ENCODE assay signal across 7 cellular contexts in the genomic region with DNA sequence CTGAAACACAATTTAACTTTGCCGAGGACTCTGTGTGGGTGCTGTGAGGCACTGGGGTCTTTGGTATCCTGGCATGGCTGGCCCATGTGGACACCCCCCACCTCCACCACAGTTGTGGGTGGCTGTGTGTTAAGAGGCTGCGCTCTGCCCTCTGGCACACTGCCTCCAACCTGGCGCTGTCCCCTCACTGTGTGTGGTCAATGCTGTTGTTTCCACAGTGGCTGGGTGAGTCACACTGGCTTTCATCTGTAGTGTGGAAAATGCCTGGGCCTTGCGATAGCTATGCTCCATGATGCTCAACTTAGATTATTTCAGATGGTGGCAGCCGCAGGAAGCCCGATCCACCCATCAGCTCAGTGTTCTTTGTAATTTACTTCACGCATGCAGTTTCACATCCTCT. TPM values are rescaled to one million over a fixed set of nuclear protein-coding genes. Genes with fewer than 3 reads are reported as not detected.
DNase-seq lines count a peak whose midpoint lies in the region; ATAC-seq, FAIRE-seq and TF ChIP-seq lines count a peak whose summit lies in the region.
"Not testable (repeated sequence)": the region's sequence is repeated elsewhere in the genome, so short reads cannot be mapped to it uniquely, and the experiment has no call there.

No MANE protein-coding gene starts in this region.

- H3K27ac ChIP-seq in RWPE2 (ENCODE audit: poor library complexity, severe bottlenecking); upper lobe of right lung: not testable (repeated sequence)

- H3K27ac Mint-ChIP-seq in activated CD8-positive, alpha-beta memory T cell treated with anti-CD3 and anti-CD28 coated beads, Interleukin-2, amount 10 ng/mL, durations not matched to agents 7 days and 5 days; activated naive CD8-positive, alpha-beta T cell treated with anti-CD3 and anti-CD28 coated beads, Interleukin-2, amount 10 ng/mL, durations not matched to agents 7 days and 5 days; natural killer cell treated with Interleukin-12 subunit alpha and Interleukin-12 subunit beta and Interleukin-15 and Interleukin-18, amount 100 ng/mL, for 72 hours; stimulated activated memory B cell treated with anti-CD40 and anti-IgM and Interleukin-4, amounts not matched to agents 10 μg/mL and 1 μg/mL and 100 μg/mL, for 72 hours: not testable (repeated sequence)

- not testable (repeated sequence) for H3K4me3 Mint-ChIP-seq in activated CD8-positive, alpha-beta memory T cell treated with anti-CD3 and anti-CD28 coated beads, Interleukin-2, amount 10 ng/mL, durations not matched to agents 7 days and 5 days; activated naive CD8-positive, alpha-beta T cell treated with anti-CD3 and anti-CD28 coated beads, Interleukin-2, amount 10 ng/mL, durations not matched to agents 7 days and 5 days; natural killer cell treated with Interleukin-12 subunit alpha and Interleukin-12 subunit beta and Interleukin-15 and Interleukin-18, amount 100 ng/mL, for 72 hours; stimulated activated memory B cell treated with anti-CD40 and anti-IgM and Interleukin-4, amounts not matched to agents 10 μg/mL and 1 μg/mL and 100 μg/mL, for 72 hours

- H3K27me3 Mint-ChIP-seq in activated CD8-positive, alpha-beta memory T cell treated with anti-CD3 and anti-CD28 coated beads, Interleukin-2, amount 10 ng/mL, durations not matched to agents 7 days and 5 days; activated naive CD8-positive, alpha-beta T cell treated with anti-CD3 and anti-CD28 coated beads, Interleukin-2, amount 10 ng/mL, durations not matched to agents 7 days and 5 days; natural killer cell treated with Interleukin-12 subunit alpha and Interleukin-12 subunit beta and Interleukin-15 and Interleukin-18, amount 100 ng/mL, for 72 hours; stimulated activated memory B cell treated with anti-CD40 and anti-IgM and Interleukin-4, amounts not matched to agents 10 μg/mL and 1 μg/mL and 100 μg/mL, for 72 hours: not testable (repeated sequence)

- peak; percentile 70 for FAIRE-seq in H54 (lab: Jason Lieb, UNC)

- TF ChIP-seq POLR2A in H54 (IDR thresholded peaks at IDR 0.05; ENCODE audit: low read depth, low read length), result not testable (repeated sequence)

- CTCF ChIA-PET in activated CD8-positive, alpha-beta memory T cell treated with anti-CD3 and anti-CD28 coated beads, Interleukin-2, amount 10 ng/mL, durations not matched to agents 7 days and 5 days (lab: Charles Lee), result not testable (repeated sequence)

- not testable (repeated sequence) for H3K36me3 Mint-ChIP-seq in activated CD8-positive, alpha-beta memory T cell treated with anti-CD3 and anti-CD28 coated beads, Interleukin-2, amount 10 ng/mL, durations not matched to agents 7 days and 5 days; activated naive CD8-positive, alpha-beta T cell treated with anti-CD3 and anti-CD28 coated beads, Interleukin-2, amount 10 ng/mL, durations not matched to agents 7 days and 5 days; natural killer cell treated with Interleukin-12 subunit alpha and Interleukin-12 subunit beta and Interleukin-15 and Interleukin-18, amount 100 ng/mL, for 72 hours
- peaks cover 24% of the 10 kb centered on the region for H3K36me3 Mint-ChIP-seq in stimulated activated memory B cell treated with anti-CD40 and anti-IgM and Interleukin-4, amounts not matched to agents 10 μg/mL and 1 μg/mL and 100 μg/mL, for 72 hours

- not testable (repeated sequence) for DNase-seq in H54 (ENCODE audit: insufficient read length, low spot score); RWPE2 (ENCODE audit: low spot score); activated CD8-positive, alpha-beta memory T cell treated with anti-CD3 and anti-CD28 coated beads, Interleukin-2, amount 10 ng/mL, durations not matched to agents 7 days and 5 days; activated naive CD8-positive, alpha-beta T cell treated with anti-CD3 and anti-CD28 coated beads, Interleukin-2, amount 10 ng/mL, durations not matched to agents 7 days and 5 days; natural killer cell treated with Interleukin-12 subunit alpha and Interleukin-12 subunit beta and Interleukin-15 and Interleukin-18, amount 100 ng/mL, for 72 hours (ENCODE audit: low spot score); upper lobe of right lung

- TF ChIP-seq CTCF in RWPE2 (IDR thresholded peaks at IDR 0.05; ENCODE audit: poor library complexity, severe bottlenecking); upper lobe of right lung (IDR thresholded peaks at IDR 0.05): not testable (repeated sequence)

- not testable (repeated sequence) for H3K4me1 ChIP-seq in RWPE2 (ENCODE audit: insufficient read depth, poor library complexity, severe bottlenecking); upper lobe of right lung

- H3K4me3 ChIP-seq in RWPE2 (ENCODE audit: severe bottlenecking); upper lobe of right lung: not testable (repeated sequence)

- not testable (repeated sequence) for H3K9me3 ChIP-seq in RWPE2 (ENCODE audit: severe bottlenecking); upper lobe of right lung

- POLR2A ChIA-PET in activated naive CD8-positive, alpha-beta T cell treated with anti-CD3 and anti-CD28 coated beads, Interleukin-2, amount 10 ng/mL, durations not matched to agents 7 days and 5 days (lab: Charles Lee), result not testable (repeated sequence)

- not testable (repeated sequence) for H3K27me3 ChIP-seq in RWPE2 (ENCODE audit: insufficient read depth, poor library complexity, severe bottlenecking); upper lobe of right lung

- H3K9me3 Mint-ChIP-seq in activated CD8-positive, alpha-beta memory T cell treated with anti-CD3 and anti-CD28 coated beads, Interleukin-2, amount 10 ng/mL, durations not matched to agents 7 days and 5 days (ENCODE audit: low read depth); activated naive CD8-positive, alpha-beta T cell treated with anti-CD3 and anti-CD28 coated beads, Interleukin-2, amount 10 ng/mL, durations not matched to agents 7 days and 5 days; natural killer cell treated with Interleukin-12 subunit alpha and Interleukin-12 subunit beta and Interleukin-15 and Interleukin-18, amount 100 ng/mL, for 72 hours; stimulated activated memory B cell treated with anti-CD40 and anti-IgM and Interleukin-4, amounts not matched to agents 10 μg/mL and 1 μg/mL and 100 μg/mL, for 72 hours: not testable (repeated sequence)

- not testable (repeated sequence) for H3K4me1 Mint-ChIP-seq in activated CD8-positive, alpha-beta memory T cell treated with anti-CD3 and anti-CD28 coated beads, Interleukin-2, amount 10 ng/mL, durations not matched to agents 7 days and 5 days; activated naive CD8-positive, alpha-beta T cell treated with anti-CD3 and anti-CD28 coated beads, Interleukin-2, amount 10 ng/mL, durations not matched to agents 7 days and 5 days; natural killer cell treated with Interleukin-12 subunit alpha and Interleukin-12 subunit beta and Interleukin-15 and Interleukin-18, amount 100 ng/mL, for 72 hours (ENCODE audit: low read depth in 2 of 2); stimulated activated memory B cell treated with anti-CD40 and anti-IgM and Interleukin-4, amounts not matched to agents 10 μg/mL and 1 μg/mL and 100 μg/mL, for 72 hours

- H3K36me3 ChIP-seq in RWPE2 (ENCODE audit: low read depth); upper lobe of right lung: not testable (repeated sequence)

- ATAC-seq in RWPE2 (ENCODE audit: low read depth), result peak; percentile 24; the same call in 1 of the 3 replicates
- peak; percentile 49 for ATAC-seq in activated CD8-positive, alpha-beta memory T cell treated with anti-CD3 and anti-CD28 coated beads, Interleukin-2, amount 10 ng/mL, durations not matched to agents 7 days and 5 days
- ATAC-seq in activated naive CD8-positive, alpha-beta T cell treated with anti-CD3 and anti-CD28 coated beads, Interleukin-2, amount 10 ng/mL, durations not matched to agents 7 days and 5 days (ENCODE audit: low read depth), result peak; percentile 28
- ATAC-seq in natural killer cell treated with Interleukin-12 subunit alpha and Interleukin-12 subunit beta and Interleukin-15 and Interleukin-18, amount 100 ng/mL, for 72 hours, result peak; percentile 45 to 59
- peak; percentile 62 for ATAC-seq in stimulated activated memory B cell treated with anti-CD40 and anti-IgM and Interleukin-4, amounts not matched to agents 10 μg/mL and 1 μg/mL and 100 μg/mL, for 72 hours
- ATAC-seq in upper lobe of right lung, result peak; percentile 24

- intact Hi-C loops in upper lobe of right lung (cut with DNase I), result not testable (repeated sequence)

RNA-seq across cellular contexts. Expression of a gene that starts 9.6 kb away (rescaled TPM):
- total RNA-seq in activated CD8-positive, alpha-beta memory T cell treated with anti-CD3 and anti-CD28 coated beads, Interleukin-2, amount 10 ng/mL, durations not matched to agents 7 days and 5 days, result 10 to 100 TPM; 26.2 to 29.6 TPM
- 10 to 100 TPM; 26.9 to 31.5 TPM for total RNA-seq in activated naive CD8-positive, alpha-beta T cell treated with anti-CD3 and anti-CD28 coated beads, Interleukin-2, amount 10 ng/mL, durations not matched to agents 7 days and 5 days
- total RNA-seq in natural killer cell treated with Interleukin-12 subunit alpha and Interleukin-12 subunit beta and Interleukin-15 and Interleukin-18, amount 100 ng/mL, for 72 hours, result 10 to 100 TPM; 14.3 to 16.6 TPM
- 12.2 TPM for total RNA-seq in upper lobe of right lung

RNA-seq across cellular contexts. Expression of a gene that starts 27.9 kb away (rescaled TPM):
- 10 to 100 TPM; 37.6 to 85.4 TPM for total RNA-seq in activated CD8-positive, alpha-beta memory T cell treated with anti-CD3 and anti-CD28 coated beads, Interleukin-2, amount 10 ng/mL, durations not matched to agents 7 days and 5 days
- total RNA-seq in activated naive CD8-positive, alpha-beta T cell treated with anti-CD3 and anti-CD28 coated beads, Interleukin-2, amount 10 ng/mL, durations not matched to agents 7 days and 5 days, result 10 to 100 TPM; 68.9 to 69.3 TPM
- total RNA-seq in natural killer cell treated with Interleukin-12 subunit alpha and Interleukin-12 subunit beta and Interleukin-15 and Interleukin-18, amount 100 ng/mL, for 72 hours, result 10 to 100 TPM; 28.5 to 71.0 TPM
- total RNA-seq in upper lobe of right lung, result 21.0 TPM
